1 cellular context compared by ENCODE assay signal in the genomic region with DNA sequence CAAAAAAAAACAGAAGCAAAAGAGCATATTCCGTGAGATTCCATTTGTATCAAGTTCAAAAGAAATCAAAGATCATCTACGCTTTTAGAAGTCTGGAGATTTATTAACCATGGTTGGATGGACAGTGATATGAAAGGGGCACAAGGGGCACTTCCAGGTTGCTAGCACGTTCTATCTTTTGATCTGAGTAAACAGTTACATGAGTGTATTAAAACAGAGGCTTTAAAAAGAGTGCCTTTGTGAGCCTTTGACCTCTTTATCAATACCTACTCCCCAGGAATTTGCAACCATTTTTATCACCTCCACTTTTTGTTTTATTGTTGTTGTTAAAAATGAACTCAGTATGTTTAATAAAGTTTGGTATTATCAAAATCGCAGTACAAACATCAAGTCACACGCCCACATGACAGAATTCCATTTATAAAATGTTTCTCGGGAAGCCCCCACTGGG.
A peak's percentile ranks its signal among the peaks of the same experiment; 100 is the strongest.
TF ChIP-seq lines count a peak whose summit lies in the region.

No MANE protein-coding gene starts in this region.

TF ChIP-seq in HepG2, 621 proteins besides CTCF, POLR2A, EP300 and RAD21 (continued from another document and continues in another):
- TF ChIP-seq, protein P1, sequence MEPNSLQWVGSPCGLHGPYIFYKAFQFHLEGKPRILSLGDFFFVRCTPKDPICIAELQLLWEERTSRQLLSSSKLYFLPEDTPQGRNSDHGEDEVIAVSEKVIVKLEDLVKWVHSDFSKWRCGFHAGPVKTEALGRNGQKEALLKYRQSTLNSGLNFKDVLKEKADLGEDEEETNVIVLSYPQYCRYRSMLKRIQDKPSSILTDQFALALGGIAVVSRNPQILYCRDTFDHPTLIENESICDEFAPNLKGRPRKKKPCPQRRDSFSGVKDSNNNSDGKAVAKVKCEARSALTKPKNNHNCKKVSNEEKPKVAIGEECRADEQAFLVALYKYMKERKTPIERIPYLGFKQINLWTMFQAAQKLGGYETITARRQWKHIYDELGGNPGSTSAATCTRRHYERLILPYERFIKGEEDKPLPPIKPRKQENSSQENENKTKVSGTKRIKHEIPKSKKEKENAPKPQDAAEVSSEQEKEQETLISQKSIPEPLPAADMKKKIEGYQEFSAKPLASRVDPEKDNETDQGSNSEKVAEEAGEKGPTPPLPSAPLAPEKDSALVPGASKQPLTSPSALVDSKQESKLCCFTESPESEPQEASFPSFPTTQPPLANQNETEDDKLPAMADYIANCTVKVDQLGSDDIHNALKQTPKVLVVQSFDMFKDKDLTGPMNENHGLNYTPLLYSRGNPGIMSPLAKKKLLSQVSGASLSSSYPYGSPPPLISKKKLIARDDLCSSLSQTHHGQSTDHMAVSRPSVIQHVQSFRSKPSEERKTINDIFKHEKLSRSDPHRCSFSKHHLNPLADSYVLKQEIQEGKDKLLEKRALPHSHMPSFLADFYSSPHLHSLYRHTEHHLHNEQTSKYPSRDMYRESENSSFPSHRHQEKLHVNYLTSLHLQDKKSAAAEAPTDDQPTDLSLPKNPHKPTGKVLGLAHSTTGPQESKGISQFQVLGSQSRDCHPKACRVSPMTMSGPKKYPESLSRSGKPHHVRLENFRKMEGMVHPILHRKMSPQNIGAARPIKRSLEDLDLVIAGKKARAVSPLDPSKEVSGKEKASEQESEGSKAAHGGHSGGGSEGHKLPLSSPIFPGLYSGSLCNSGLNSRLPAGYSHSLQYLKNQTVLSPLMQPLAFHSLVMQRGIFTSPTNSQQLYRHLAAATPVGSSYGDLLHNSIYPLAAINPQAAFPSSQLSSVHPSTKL (CRISPR knock-in tag; IDR thresholded peaks at IDR 0.05), result peak; percentile 94
- TF ChIP-seq KDM6A (CRISPR knock-in tag; IDR thresholded peaks at IDR 0.05; ENCODE audit: low read depth), result peak; percentile 70; the same call in 1 of the 2 replicates
- TF ChIP-seq, protein P2, sequence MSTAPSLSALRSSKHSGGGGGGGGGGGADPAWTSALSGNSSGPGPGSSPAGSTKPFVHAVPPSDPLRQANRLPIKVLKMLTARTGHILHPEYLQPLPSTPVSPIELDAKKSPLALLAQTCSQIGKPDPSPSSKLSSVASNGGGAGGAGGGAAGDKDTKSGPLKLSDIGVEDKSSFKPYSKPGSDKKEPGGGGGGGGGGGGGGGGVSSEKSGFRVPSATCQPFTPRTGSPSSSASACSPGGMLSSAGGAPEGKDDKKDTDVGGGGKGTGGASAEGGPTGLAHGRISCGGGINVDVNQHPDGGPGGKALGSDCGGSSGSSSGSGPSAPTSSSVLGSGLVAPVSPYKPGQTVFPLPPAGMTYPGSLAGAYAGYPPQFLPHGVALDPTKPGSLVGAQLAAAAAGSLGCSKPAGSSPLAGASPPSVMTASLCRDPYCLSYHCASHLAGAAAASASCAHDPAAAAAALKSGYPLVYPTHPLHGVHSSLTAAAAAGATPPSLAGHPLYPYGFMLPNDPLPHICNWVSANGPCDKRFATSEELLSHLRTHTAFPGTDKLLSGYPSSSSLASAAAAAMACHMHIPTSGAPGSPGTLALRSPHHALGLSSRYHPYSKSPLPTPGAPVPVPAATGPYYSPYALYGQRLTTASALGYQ (CRISPR knock-in tag; IDR thresholded peaks at IDR 0.05), result peak; percentile 82; the same call in 1 of the 2 replicates
- TF ChIP-seq, protein P3, sequence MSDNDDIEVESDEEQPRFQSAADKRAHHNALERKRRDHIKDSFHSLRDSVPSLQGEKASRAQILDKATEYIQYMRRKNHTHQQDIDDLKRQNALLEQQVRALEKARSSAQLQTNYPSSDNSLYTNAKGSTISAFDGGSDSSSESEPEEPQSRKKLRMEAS (IDR thresholded peaks at IDR 0.05), result 0 out of 2 replicates have a peak, but pooled peaks have one; percentile 42
- no peak for TF ChIP-seq RBM39 (IDR thresholded peaks at IDR 0.05; ENCODE audit: low read depth, low read length, poor library complexity, severe bottlenecking)
- TF ChIP-seq TBX3 (IDR thresholded peaks at IDR 0.05; ENCODE audit: borderline replicate concordance), result peak; percentile 60; the same call in 1 of the 2 replicates
- TF ChIP-seq, protein P4, sequence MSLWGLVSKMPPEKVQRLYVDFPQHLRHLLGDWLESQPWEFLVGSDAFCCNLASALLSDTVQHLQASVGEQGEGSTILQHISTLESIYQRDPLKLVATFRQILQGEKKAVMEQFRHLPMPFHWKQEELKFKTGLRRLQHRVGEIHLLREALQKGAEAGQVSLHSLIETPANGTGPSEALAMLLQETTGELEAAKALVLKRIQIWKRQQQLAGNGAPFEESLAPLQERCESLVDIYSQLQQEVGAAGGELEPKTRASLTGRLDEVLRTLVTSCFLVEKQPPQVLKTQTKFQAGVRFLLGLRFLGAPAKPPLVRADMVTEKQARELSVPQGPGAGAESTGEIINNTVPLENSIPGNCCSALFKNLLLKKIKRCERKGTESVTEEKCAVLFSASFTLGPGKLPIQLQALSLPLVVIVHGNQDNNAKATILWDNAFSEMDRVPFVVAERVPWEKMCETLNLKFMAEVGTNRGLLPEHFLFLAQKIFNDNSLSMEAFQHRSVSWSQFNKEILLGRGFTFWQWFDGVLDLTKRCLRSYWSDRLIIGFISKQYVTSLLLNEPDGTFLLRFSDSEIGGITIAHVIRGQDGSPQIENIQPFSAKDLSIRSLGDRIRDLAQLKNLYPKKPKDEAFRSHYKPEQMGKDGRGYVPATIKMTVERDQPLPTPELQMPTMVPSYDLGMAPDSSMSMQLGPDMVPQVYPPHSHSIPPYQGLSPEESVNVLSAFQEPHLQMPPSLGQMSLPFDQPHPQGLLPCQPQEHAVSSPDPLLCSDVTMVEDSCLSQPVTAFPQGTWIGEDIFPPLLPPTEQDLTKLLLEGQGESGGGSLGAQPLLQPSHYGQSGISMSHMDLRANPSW (CRISPR knock-in tag; IDR thresholded peaks at IDR 0.05; ENCODE audit: borderline replicate concordance), result 0 out of 2 replicates have a peak, but pooled peaks have one; percentile 20
- 0 out of 2 replicates have a peak, but pooled peaks have one; percentile 51 for TF ChIP-seq NKX3-1 (CRISPR knock-in tag; IDR thresholded peaks at IDR 0.05)
- TF ChIP-seq, protein P5, sequence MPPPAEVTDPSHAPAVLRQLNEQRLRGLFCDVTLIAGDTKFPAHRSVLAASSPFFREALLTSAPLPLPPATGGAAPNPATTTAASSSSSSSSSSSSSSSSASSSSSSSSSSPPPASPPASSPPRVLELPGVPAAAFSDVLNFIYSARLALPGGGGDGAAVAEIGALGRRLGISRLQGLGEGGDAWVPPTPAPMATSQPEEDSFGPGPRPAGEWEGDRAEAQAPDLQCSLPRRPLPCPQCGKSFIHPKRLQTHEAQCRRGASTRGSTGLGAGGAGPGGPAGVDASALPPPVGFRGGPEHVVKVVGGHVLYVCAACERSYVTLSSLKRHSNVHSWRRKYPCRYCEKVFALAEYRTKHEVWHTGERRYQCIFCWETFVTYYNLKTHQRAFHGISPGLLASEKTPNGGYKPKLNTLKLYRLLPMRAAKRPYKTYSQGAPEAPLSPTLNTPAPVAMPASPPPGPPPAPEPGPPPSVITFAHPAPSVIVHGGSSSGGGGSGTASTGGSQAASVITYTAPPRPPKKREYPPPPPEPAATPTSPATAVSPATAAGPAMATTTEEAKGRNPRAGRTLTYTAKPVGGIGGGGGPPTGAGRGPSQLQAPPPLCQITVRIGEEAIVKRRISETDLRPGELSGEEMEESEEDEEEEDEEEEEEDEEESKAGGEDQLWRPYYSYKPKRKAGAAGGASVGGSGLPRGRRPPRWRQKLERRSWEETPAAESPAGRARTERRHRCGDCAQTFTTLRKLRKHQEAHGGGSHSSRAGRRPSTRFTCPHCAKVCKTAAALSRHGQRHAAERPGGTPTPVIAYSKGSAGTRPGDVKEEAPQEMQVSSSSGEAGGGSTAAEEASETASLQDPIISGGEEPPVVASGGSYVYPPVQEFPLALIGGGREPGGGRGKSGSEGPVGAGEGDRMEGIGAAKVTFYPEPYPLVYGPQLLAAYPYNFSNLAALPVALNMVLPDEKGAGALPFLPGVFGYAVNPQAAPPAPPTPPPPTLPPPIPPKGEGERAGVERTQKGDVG (CRISPR knock-in tag; IDR thresholded peaks at IDR 0.05; ENCODE audit: borderline replicate concordance), result no peak
- 0 out of 2 replicates have a peak, but pooled peaks have one; percentile 41 for TF ChIP-seq MEIS2 (CRISPR knock-in tag; IDR thresholded peaks at IDR 0.05)
- TF ChIP-seq, protein P6, sequence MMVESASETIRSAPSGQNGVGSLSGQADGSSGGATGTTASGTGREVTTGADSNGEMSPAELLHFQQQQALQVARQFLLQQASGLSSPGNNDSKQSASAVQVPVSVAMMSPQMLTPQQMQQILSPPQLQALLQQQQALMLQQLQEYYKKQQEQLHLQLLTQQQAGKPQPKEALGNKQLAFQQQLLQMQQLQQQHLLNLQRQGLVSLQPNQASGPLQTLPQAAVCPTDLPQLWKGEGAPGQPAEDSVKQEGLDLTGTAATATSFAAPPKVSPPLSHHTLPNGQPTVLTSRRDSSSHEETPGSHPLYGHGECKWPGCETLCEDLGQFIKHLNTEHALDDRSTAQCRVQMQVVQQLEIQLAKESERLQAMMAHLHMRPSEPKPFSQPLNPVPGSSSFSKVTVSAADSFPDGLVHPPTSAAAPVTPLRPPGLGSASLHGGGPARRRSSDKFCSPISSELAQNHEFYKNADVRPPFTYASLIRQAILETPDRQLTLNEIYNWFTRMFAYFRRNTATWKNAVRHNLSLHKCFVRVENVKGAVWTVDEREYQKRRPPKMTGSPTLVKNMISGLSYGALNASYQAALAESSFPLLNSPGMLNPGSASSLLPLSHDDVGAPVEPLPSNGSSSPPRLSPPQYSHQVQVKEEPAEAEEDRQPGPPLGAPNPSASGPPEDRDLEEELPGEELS (CRISPR knock-in tag; IDR thresholded peaks at IDR 0.05), result peak; percentile 90
- peak; percentile 90; the same call in 1 of the 2 replicates for TF ChIP-seq HMG20A (CRISPR knock-in tag; IDR thresholded peaks at IDR 0.05; ENCODE audit: borderline replicate concordance)
- no peak for TF ChIP-seq TBP (CRISPR knock-in tag; IDR thresholded peaks at IDR 0.05)
- TF ChIP-seq, protein P7, sequence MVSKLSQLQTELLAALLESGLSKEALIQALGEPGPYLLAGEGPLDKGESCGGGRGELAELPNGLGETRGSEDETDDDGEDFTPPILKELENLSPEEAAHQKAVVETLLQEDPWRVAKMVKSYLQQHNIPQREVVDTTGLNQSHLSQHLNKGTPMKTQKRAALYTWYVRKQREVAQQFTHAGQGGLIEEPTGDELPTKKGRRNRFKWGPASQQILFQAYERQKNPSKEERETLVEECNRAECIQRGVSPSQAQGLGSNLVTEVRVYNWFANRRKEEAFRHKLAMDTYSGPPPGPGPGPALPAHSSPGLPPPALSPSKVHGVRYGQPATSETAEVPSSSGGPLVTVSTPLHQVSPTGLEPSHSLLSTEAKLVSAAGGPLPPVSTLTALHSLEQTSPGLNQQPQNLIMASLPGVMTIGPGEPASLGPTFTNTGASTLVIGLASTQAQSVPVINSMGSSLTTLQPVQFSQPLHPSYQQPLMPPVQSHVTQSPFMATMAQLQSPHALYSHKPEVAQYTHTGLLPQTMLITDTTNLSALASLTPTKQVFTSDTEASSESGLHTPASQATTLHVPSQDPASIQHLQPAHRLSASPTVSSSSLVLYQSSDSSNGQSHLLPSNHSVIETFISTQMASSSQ (IDR thresholded peaks at IDR 0.05; ENCODE audit: low read depth), result peak; percentile 94
- TF ChIP-seq, protein P7 (CRISPR knock-in tag; IDR thresholded peaks at IDR 0.05; ENCODE audit: borderline replicate concordance), result peak; percentile 94
- TF ChIP-seq, protein P8, sequence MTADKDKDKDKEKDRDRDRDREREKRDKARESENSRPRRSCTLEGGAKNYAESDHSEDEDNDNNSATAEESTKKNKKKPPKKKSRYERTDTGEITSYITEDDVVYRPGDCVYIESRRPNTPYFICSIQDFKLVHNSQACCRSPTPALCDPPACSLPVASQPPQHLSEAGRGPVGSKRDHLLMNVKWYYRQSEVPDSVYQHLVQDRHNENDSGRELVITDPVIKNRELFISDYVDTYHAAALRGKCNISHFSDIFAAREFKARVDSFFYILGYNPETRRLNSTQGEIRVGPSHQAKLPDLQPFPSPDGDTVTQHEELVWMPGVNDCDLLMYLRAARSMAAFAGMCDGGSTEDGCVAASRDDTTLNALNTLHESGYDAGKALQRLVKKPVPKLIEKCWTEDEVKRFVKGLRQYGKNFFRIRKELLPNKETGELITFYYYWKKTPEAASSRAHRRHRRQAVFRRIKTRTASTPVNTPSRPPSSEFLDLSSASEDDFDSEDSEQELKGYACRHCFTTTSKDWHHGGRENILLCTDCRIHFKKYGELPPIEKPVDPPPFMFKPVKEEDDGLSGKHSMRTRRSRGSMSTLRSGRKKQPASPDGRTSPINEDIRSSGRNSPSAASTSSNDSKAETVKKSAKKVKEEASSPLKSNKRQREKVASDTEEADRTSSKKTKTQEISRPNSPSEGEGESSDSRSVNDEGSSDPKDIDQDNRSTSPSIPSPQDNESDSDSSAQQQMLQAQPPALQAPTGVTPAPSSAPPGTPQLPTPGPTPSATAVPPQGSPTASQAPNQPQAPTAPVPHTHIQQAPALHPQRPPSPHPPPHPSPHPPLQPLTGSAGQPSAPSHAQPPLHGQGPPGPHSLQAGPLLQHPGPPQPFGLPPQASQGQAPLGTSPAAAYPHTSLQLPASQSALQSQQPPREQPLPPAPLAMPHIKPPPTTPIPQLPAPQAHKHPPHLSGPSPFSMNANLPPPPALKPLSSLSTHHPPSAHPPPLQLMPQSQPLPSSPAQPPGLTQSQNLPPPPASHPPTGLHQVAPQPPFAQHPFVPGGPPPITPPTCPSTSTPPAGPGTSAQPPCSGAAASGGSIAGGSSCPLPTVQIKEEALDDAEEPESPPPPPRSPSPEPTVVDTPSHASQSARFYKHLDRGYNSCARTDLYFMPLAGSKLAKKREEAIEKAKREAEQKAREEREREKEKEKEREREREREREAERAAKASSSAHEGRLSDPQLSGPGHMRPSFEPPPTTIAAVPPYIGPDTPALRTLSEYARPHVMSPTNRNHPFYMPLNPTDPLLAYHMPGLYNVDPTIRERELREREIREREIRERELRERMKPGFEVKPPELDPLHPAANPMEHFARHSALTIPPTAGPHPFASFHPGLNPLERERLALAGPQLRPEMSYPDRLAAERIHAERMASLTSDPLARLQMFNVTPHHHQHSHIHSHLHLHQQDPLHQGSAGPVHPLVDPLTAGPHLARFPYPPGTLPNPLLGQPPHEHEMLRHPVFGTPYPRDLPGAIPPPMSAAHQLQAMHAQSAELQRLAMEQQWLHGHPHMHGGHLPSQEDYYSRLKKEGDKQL (CRISPR knock-in tag; IDR thresholded peaks at IDR 0.05; ENCODE audit: low read depth), result peak; percentile 59; the same call in 1 of the 2 replicates
- TF ChIP-seq, protein P9, sequence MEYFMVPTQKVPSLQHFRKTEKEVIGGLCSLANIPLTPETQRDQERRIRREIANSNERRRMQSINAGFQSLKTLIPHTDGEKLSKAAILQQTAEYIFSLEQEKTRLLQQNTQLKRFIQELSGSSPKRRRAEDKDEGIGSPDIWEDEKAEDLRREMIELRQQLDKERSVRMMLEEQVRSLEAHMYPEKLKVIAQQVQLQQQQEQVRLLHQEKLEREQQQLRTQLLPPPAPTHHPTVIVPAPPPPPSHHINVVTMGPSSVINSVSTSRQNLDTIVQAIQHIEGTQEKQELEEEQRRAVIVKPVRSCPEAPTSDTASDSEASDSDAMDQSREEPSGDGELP (IDR thresholded peaks at IDR 0.05; ENCODE audit: borderline replicate concordance, low read depth), result 0 out of 2 replicates have a peak, but pooled peaks have one; percentile 10
- peak; percentile 93 for TF ChIP-seq SOX5 (CRISPR knock-in tag; IDR thresholded peaks at IDR 0.05; ENCODE audit: borderline replicate concordance)
